In genomic region chr19:52485561-52486240, GRCh38 we compare ENCODE assay signal across 14 cellular contexts. TPM values are rescaled to one million over a fixed set of nuclear protein-coding genes. Genes with fewer than 3 reads are reported as not detected.
"Had no signal": no experiment of that assay in that cellular context is flagged by ENCODE, and none has a peak within 500 bp of the region (broad histone marks: within the 10 kb centered on the region; RNA-seq: fewer than 3 reads in every experiment).

No MANE protein-coding gene starts in this region.

RNA-seq across cellular contexts. Expression of gene ZNF534, which starts 56.8 kb away (rescaled TPM):
- total RNA-seq: activated CD4-positive, alpha-beta memory T cell treated with anti-CD3 and anti-CD28 coated beads for 36 hours; activated CD4-positive, alpha-beta T cell treated with anti-CD3 and anti-CD28 coated beads, Interleukin-2, amount 10 ng/mL, durations not matched to agents 24 days and 14 days; activated CD8-positive, alpha-beta memory T cell treated with anti-CD3 and anti-CD28 coated beads for 36 hours; activated CD8-positive, alpha-beta memory T cell treated with anti-CD3 and anti-CD28 coated beads, Interleukin-2, amount 10 ng/mL, durations not matched to agents 7 days and 5 days; activated CD8-positive, alpha-beta T cell treated with anti-CD3 and anti-CD28 coated beads, Interleukin-2, amount 10 ng/mL, durations not matched to agents 7 days and 5 days; activated naive CD4-positive, alpha-beta T cell treated with anti-CD3 and anti-CD28 coated beads for 36 hours; activated naive CD8-positive, alpha-beta T cell treated with anti-CD3 and anti-CD28 coated beads for 36 hours; activated T-helper 1 cell treated with anti-CD3 and anti-CD28 coated beads, Interleukin-12 subunit alpha, Interleukin-12 subunit beta, Interleukin-2, Interleukin-4 antibody, amounts not matched to agents 30 ng/mL and 10 ng/mL and 1 ng/mL, durations not matched to agents 14 hours and 24 hours and 36 hours; activated T-helper 2 cell treated with anti-CD3 and anti-CD28 coated beads, Interferon-gamma antibody, Interleukin-2, Interleukin-4, amounts not matched to agents 10 μg/mL and 5 μg/mL and 100 μg/mL, durations not matched to agents 14 hours and 24 hours and 36 hours; body of pancreas; dermis microvascular lymphatic vessel endothelial cell; epithelial cell of proximal tubule; esophagus mucosa; T-helper 2 cell treated with Interferon-gamma antibody and Interleukin-4, amounts not matched to agents 100 ng/mL and 5 ng/mL, for 36 hours had no signal
